ENCODE assay signal across 11 cellular contexts in the genomic region with DNA sequence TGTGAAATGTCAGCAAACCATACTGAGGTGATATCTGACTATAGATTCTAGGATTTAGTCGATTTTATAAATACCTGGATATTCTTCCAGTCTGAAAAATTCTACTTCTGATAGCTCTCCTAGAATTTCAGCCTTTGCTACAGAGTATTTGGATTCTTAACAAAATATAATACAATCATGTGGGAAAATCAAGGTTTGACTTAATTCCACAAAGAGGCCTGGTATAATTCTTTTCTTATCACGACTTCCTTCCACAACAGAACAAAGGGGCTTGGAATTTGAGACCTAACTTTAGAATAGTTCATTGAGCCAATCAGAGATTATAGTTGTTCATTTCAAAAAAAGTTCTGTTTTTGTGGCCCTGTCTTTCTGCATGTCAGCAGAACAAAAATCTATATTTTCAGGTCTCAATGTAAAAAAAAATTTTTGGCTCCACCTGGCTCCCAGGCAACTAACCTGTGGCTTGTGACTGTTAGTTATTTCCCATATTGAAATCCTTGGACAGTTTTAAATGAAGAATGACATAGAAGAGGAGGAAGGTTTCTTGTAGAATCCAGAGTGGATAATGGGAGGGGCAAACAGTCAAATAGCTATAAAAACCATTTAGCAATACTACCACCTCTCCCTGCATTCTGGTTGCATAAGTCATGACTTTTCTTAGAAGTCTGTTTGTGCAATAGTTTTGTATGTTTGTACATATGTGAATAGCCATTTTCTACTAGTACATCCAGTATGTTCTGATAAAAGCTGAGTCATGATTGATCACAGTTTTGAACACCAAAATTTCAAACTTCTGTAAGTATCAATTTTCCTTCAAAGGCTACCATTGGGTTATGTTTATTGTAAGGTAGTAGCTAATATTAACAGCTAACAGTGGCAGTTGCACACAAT. TPM values are rescaled to one million over a fixed set of nuclear protein-coding genes. Genes with fewer than 3 reads are reported as not detected.
DNase-seq lines count a peak whose midpoint lies in the region; ATAC-seq and TF ChIP-seq lines count a peak whose summit lies in the region.
"Had no signal": no experiment of that assay in that cellular context is flagged by ENCODE, and none has a peak within 500 bp of the region (broad histone marks: within the 10 kb centered on the region; RNA-seq: fewer than 3 reads in every experiment).

No MANE protein-coding gene starts in this region.

- H3K27me3 ChIP-seq in BJ (ENCODE audit: control insufficient read depth, insufficient read depth, low read length) (no peaks in the 10 kb centered on the region), osteoblast (ENCODE audit: insufficient read depth, low read length) (no peaks in the 10 kb centered on the region)

- no peak overlapping the region for H2AFZ ChIP-seq in osteoblast (ENCODE audit: low read length)

- TF ChIP-seq CTCF in BJ (IDR thresholded peaks at IDR 0.05; ENCODE audit: insufficient read depth, low read depth, low read length), result no peak
- no peak for TF ChIP-seq CTCF in osteoblast (IDR thresholded peaks at IDR 0.05; ENCODE audit: extremely low read depth, low read depth, low read length)

- peak overlapping the region; percentile 85 for H3K4me2 ChIP-seq in osteoblast (ENCODE audit: insufficient read depth, low read length)

- DNase-seq in BJ (ENCODE audit: low read depth) (peak; percentile 83), NOMO-1 (lab: John Stamatoyannopoulos, UW; ENCODE audit: unreplicated experiment in 2 of 2) (peak; percentile 37 to 95), dermis blood vessel endothelial cell (peak; percentile 54), osteoblast (ENCODE audit: insufficient read length, low spot score, missing footprints) (no peak), medulla oblongata (ENCODE audit: extremely low spot score) (no peak)
- no peak for DNase-seq in activated T-cell treated with anti-CD3 and anti-CD28 coated beads, Interleukin-2, amount 50 U/mL, for 1 hour
- DNase-seq: activated CD4-positive, alpha-beta memory T cell treated with anti-CD3 and anti-CD28 coated beads, Interleukin-2, amount 10 ng/mL, durations not matched to agents 7 days and 5 days; anterior cingulate cortex; SHP77 treated with DMSO at 0.1 percent for 48 hours had no signal

- H4K20me1 ChIP-seq in osteoblast (ENCODE audit: insufficient read depth, low read length), result peaks cover 5% of the 10 kb centered on the region

- no peak overlapping the region for H3K4me3 ChIP-seq in BJ (ENCODE audit: low read depth, low read length)
- no peak overlapping the region for H3K4me3 ChIP-seq in osteoblast (ENCODE audit: insufficient read depth, low read length)

- H3K4me1 ChIP-seq in osteoblast (ENCODE audit: insufficient read depth, low read length), result peaks cover 60% of the 10 kb centered on the region

- CTCF ChIA-PET in BJ (lab: Yijun Ruan, JAX), result interaction anchor here (0.6 to 2.3 kb wide), 6 partner anchors 11 to 106 kb away, joined by 3 to 6 read pairs (median 4); no protein-coding TSS in a partner anchor

- H3K9me3 ChIP-seq in osteoblast (ENCODE audit: low read depth, low read length), result no peaks in the 10 kb centered on the region

- peak overlapping the region; percentile 88 for H3K27ac ChIP-seq in osteoblast (ENCODE audit: low read depth, low read length)

- H3K79me2 ChIP-seq in osteoblast (ENCODE audit: insufficient read depth, low read length), result peaks cover 26% of the 10 kb centered on the region

- POLR2A ChIA-PET in BJ (lab: Charles Lee), result no interaction called here

- H3K36me3 ChIP-seq in BJ (ENCODE audit: control insufficient read depth, insufficient read depth, low read length), result no peaks in the 10 kb centered on the region
- H3K36me3 ChIP-seq in osteoblast (ENCODE audit: insufficient read depth, low read length), result peaks cover 65% of the 10 kb centered on the region

- ATAC-seq in HG03097 (IDR thresholded peaks at IDR 0.05; ENCODE audit: low FRiP score, unreplicated experiment), result no peak
- no peak for ATAC-seq in HG03521 (IDR thresholded peaks at IDR 0.05; ENCODE audit: unreplicated experiment)

RNA-seq across cellular contexts. Expression of a gene that starts 4.0 kb away (rescaled TPM):
- polyA plus RNA-seq in BJ (2011; rRNA removed), result 37.5 and 48.0 TPM in 2 replicates
- 20.4 and 27.1 TPM in 2 replicates for polyA minus RNA-seq in BJ (2011; rRNA and poly(A)+ RNA removed)
- total RNA-seq in dermis blood vessel endothelial cell (921 and 1,047 TPM in 2 replicates), osteoblast (209 and 210 TPM in 2 replicates)
- total RNA-seq: activated CD4-positive, alpha-beta memory T cell treated with anti-CD3 and anti-CD28 coated beads, Interleukin-2, amount 10 ng/mL, durations not matched to agents 7 days and 5 days had no signal

RNA-seq across cellular contexts. Expression of a gene that starts 40.0 kb away (rescaled TPM):
- polyA plus RNA-seq in BJ (2011; rRNA removed), result 0.11 and 0.29 TPM in 2 replicates
- not detected in 2 replicates for polyA minus RNA-seq in BJ (2011; rRNA and poly(A)+ RNA removed)
- total RNA-seq in dermis blood vessel endothelial cell, result 363 and 529 TPM in 2 replicates
- 0.29 TPM in 1 of 2 replicates, not detected in the other for total RNA-seq in osteoblast
- total RNA-seq: activated CD4-positive, alpha-beta memory T cell treated with anti-CD3 and anti-CD28 coated beads, Interleukin-2, amount 10 ng/mL, durations not matched to agents 7 days and 5 days had no signal

Comparison
In these comparisons a context has a peak if more than half of its experiments do, and no peak if none do; other contexts are left out.
1. DNase-seq: peak in BJ (single experiment), NOMO-1 (2 of 2) and dermis blood vessel endothelial cell (single experiment); none in osteoblast (single experiment), medulla oblongata (single experiment) and activated T-cell treated with anti-CD3 and anti-CD28 coated beads, Interleukin-2, amount 50 U/mL, for 1 hour (single experiment).
2. RNA of a gene that starts 40.0 kb away (total RNA-seq): 363 to 529 TPM in dermis blood vessel endothelial cell; 0.29 TPM in osteoblast; every median in the first group is over 100 times any median in the second.